In the genomic region with DNA sequence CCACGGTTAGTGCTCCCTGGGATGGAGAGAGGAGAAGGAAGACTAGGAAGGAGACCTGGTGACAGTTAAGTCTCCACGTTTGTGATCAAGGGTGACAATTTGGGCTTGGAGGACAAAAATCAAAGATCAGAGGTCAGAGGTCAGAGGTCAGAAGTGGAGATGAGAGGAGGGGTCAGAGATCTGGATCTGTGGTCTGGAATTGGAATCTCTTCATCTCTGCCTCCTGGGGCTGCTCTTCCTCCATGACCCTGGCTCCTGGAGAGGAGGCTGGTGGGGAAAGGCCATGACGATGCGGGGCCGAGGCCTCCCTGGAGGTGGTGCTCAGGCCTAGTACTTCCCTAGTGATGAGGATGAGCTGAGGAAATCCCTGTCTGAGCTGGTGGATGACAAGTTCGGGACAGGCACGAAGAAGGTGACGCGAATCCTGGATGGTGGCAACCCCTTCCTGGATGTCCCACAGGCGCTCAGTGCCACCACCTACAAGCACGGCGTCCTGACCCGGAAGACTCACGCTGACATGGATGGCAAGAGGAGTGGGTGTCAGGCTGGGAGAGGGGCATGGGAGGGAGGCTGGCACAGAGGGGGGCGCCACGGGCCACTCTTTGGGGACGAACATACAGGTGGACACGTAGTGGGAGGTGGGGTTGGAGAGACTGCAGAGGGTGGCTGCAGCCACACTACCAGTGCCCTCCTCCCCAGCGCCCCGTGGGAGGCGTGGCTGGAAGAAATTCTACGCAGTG, we compare ENCODE assay signal across 28 cellular contexts. TPM values are rescaled to one million over a fixed set of nuclear protein-coding genes. Genes with fewer than 3 reads are reported as not detected.
"Had no signal": no experiment of that assay in that cellular context is flagged by ENCODE, and none has a peak within 500 bp of the region (broad histone marks: within the 10 kb centered on the region; RNA-seq: fewer than 3 reads in every experiment).

No MANE protein-coding gene starts in this region.

- H3K27ac ChIP-seq: breast epithelium, hepatocyte, neutrophil, pancreas, psoas muscle, stomach, thyroid gland, upper lobe of left lung had no signal

- H3K27ac Mint-ChIP-seq: activated B cell treated with CpG ODN at 0.5 μM for 24 hours; activated naive CD4-positive, alpha-beta T cell treated with anti-CD3 and anti-CD28 coated beads for 36 hours; activated T-helper 1 cell treated with anti-CD3 and anti-CD28 coated beads, Interleukin-12 subunit alpha, Interleukin-12 subunit beta, Interleukin-2, Interleukin-4 antibody, amounts not matched to agents 30 ng/mL and 10 ng/mL and 1 ng/mL, durations not matched to agents 14 hours and 24 hours and 36 hours; stimulated activated naive B cell treated with anti-CD40 and anti-IgM and Interleukin-4, amounts not matched to agents 10 μg/mL and 1 μg/mL and 100 μg/mL, for 72 hours; T-helper 2 cell treated with Interferon-gamma antibody and Interleukin-4, amounts not matched to agents 5 μg/mL and 100 μg/mL, for 36 hours had no signal

- H3K4me3 ChIP-seq: breast epithelium, hepatocyte, pancreas, psoas muscle, smooth muscle cell, stomach, thyroid gland, upper lobe of left lung had no signal

- H3K4me1 Mint-ChIP-seq: activated B cell treated with CpG ODN at 0.5 μM for 24 hours; naive thymus-derived CD8-positive, alpha-beta T cell; stimulated activated naive B cell treated with anti-CD40 and anti-IgM and Interleukin-4, amounts not matched to agents 10 μg/mL and 1 μg/mL and 100 μg/mL, for 72 hours had no signal

- ATAC-seq: left cardiac atrium; naive thymus-derived CD8-positive, alpha-beta T cell; pancreas; psoas muscle; stimulated activated naive B cell treated with anti-CD40 and anti-IgM and Interleukin-4, amounts not matched to agents 10 μg/mL and 1 μg/mL and 100 μg/mL, for 72 hours had no signal

- H3K9me3 Mint-ChIP-seq: activated B cell treated with CpG ODN at 0.5 μM for 24 hours; activated naive CD4-positive, alpha-beta T cell treated with anti-CD3 and anti-CD28 coated beads for 36 hours; activated T-helper 1 cell treated with anti-CD3 and anti-CD28 coated beads, Interleukin-12 subunit alpha, Interleukin-12 subunit beta, Interleukin-2, Interleukin-4 antibody, amounts not matched to agents 30 ng/mL and 10 ng/mL and 1 ng/mL, durations not matched to agents 14 hours and 24 hours and 36 hours; naive thymus-derived CD8-positive, alpha-beta T cell; stimulated activated naive B cell treated with anti-CD40 and anti-IgM and Interleukin-4, amounts not matched to agents 10 μg/mL and 1 μg/mL and 100 μg/mL, for 72 hours; T-helper 2 cell treated with Interferon-gamma antibody and Interleukin-4, amounts not matched to agents 5 μg/mL and 100 μg/mL, for 36 hours had no signal

- H3K4me1 ChIP-seq: breast epithelium, pancreas, psoas muscle, stomach, thyroid gland, upper lobe of left lung had no signal

- H3K36me3 ChIP-seq: breast epithelium, neutrophil, pancreas, stomach, thyroid gland, upper lobe of left lung had no signal

- H3K9me3 ChIP-seq: breast epithelium, neutrophil, pancreas, psoas muscle, stomach, thyroid gland, upper lobe of left lung had no signal

- DNase-seq: activated B cell treated with CpG ODN at 0.5 μM for 24 hours; activated CD4-positive, alpha-beta T cell treated with anti-CD3 and anti-CD28 coated beads for 4 hours; activated CD4-positive, alpha-beta T cell treated with anti-CD3 and anti-CD28 coated beads, Interleukin-2, amount 50 U/mL, for 4 hours; activated effector memory CD4-positive, alpha-beta T cell treated with anti-CD3 and anti-CD28 coated beads, Interleukin-2, amount 50 U/mL, for 16 hours; activated naive CD4-positive, alpha-beta T cell treated with anti-CD3 and anti-CD28 coated beads for 36 hours; amniotic stem cell; effector CD8-positive, alpha-beta T cell; islet precursor cell; mesenchymal stem cell; psoas muscle; stimulated activated CD4-positive, alpha-beta T cell treated with anti-CD3 and anti-CD28 coated beads, Interleukin-15, amount 100 ng/mL, for 24 hours; stimulated activated CD4-positive, alpha-beta T cell treated with anti-CD3 and anti-CD28 coated beads, Interleukin-2, amount 100 ng/mL, for 24 hours; stimulated activated naive B cell treated with anti-CD40 and anti-IgM and Interleukin-4, amounts not matched to agents 10 μg/mL and 1 μg/mL and 100 μg/mL, for 72 hours; stomach; T-helper 1 cell; thyroid gland; upper lobe of left lung had no signal

- H3K4me3 Mint-ChIP-seq: activated B cell treated with CpG ODN at 0.5 μM for 24 hours; activated naive CD4-positive, alpha-beta T cell treated with anti-CD3 and anti-CD28 coated beads for 36 hours; activated T-helper 1 cell treated with anti-CD3 and anti-CD28 coated beads, Interleukin-12 subunit alpha, Interleukin-12 subunit beta, Interleukin-2, Interleukin-4 antibody, amounts not matched to agents 30 ng/mL and 10 ng/mL and 1 ng/mL, durations not matched to agents 14 hours and 24 hours and 36 hours; naive thymus-derived CD8-positive, alpha-beta T cell; stimulated activated naive B cell treated with anti-CD40 and anti-IgM and Interleukin-4, amounts not matched to agents 10 μg/mL and 1 μg/mL and 100 μg/mL, for 72 hours; T-helper 2 cell treated with Interferon-gamma antibody and Interleukin-4, amounts not matched to agents 5 μg/mL and 100 μg/mL, for 36 hours had no signal

- H3K4me2 ChIP-seq: hepatocyte, smooth muscle cell had no signal

- H2AFZ ChIP-seq: hepatocyte had no signal

- H3K79me2 ChIP-seq: hepatocyte had no signal

- H3K27me3 ChIP-seq: breast epithelium, pancreas, thyroid gland, upper lobe of left lung had no signal

RNA-seq across cellular contexts. Expression of a gene that starts 41.0 kb away (rescaled TPM):
- total RNA-seq: activated B cell treated with CpG ODN at 0.5 μM for 24 hours; activated naive CD4-positive, alpha-beta T cell treated with anti-CD3 and anti-CD28 coated beads for 36 hours; activated T-helper 1 cell treated with anti-CD3 and anti-CD28 coated beads, Interleukin-12 subunit alpha, Interleukin-12 subunit beta, Interleukin-2, Interleukin-4 antibody, amounts not matched to agents 30 ng/mL and 10 ng/mL and 1 ng/mL, durations not matched to agents 14 hours and 24 hours and 36 hours; dermis microvascular lymphatic vessel endothelial cell; epithelial cell of proximal tubule; hepatocyte had no signal
- polyA plus RNA-seq: hepatocyte had no signal
